ENCODE assay signal across 10 cellular contexts in genomic region chr2:174522553-174522952, GRCh38. TPM values are rescaled to one million over a fixed set of nuclear protein-coding genes. Genes with fewer than 3 reads are reported as not detected.
DNase-seq lines count a peak whose midpoint lies in the region; TF ChIP-seq lines count a peak whose summit lies in the region.
"Had no signal": no experiment of that assay in that cellular context is flagged by ENCODE, and none has a peak within 500 bp of the region (broad histone marks: within the 10 kb centered on the region; RNA-seq: fewer than 3 reads in every experiment).

No MANE protein-coding gene starts in this region.

- no peaks in the 10 kb centered on the region for H3K4me1 Mint-ChIP-seq in progenitor cell of endocrine pancreas (ENCODE audit: low read depth)
- peaks cover 20% of the 10 kb centered on the region for H3K4me1 Mint-ChIP-seq in activated CD4-positive, alpha-beta T cell treated with anti-CD3 and anti-CD28 coated beads, Interleukin-2, amount 10 ng/mL, durations not matched to agents 7 days and 5 days

- no peaks in the 10 kb centered on the region for H3K36me3 ChIP-seq in GM06990 (ENCODE audit: control insufficient read depth, insufficient read depth, low read length)
- H3K36me3 ChIP-seq: gastrocnemius medialis had no signal

- TF ChIP-seq CTCF in GM06990 (IDR thresholded peaks at IDR 0.05; ENCODE audit: insufficient read depth, low read length, poor library complexity, severe bottlenecking) (peak; percentile 28), epithelial cell of proximal tubule (conservative IDR thresholded peaks at IDR 0.05; ENCODE audit: low read depth, low read length) (peak; percentile 56), progenitor cell of endocrine pancreas (IDR thresholded peaks at IDR 0.05; ENCODE audit: unreplicated experiment) (peak; percentile 35)

- peaks cover 6% of the 10 kb centered on the region for H3K9me3 Mint-ChIP-seq in progenitor cell of endocrine pancreas (ENCODE audit: low read depth)
- peaks cover 4% of the 10 kb centered on the region for H3K9me3 Mint-ChIP-seq in activated CD4-positive, alpha-beta T cell treated with anti-CD3 and anti-CD28 coated beads, Interleukin-2, amount 10 ng/mL, durations not matched to agents 7 days and 5 days

- CTCF ChIA-PET in activated CD4-positive, alpha-beta T cell treated with anti-CD3 and anti-CD28 coated beads, Interleukin-2, amount 10 ng/mL, durations not matched to agents 7 days and 5 days (lab: Charles Lee): interaction anchor here (0.6 to 1.1 kb wide), 3 partner anchors 51 to 1476 kb away, joined by 3 to 5 read pairs (median 3); no protein-coding TSS in a partner anchor

- no peaks in the 10 kb centered on the region for H3K36me3 Mint-ChIP-seq in progenitor cell of endocrine pancreas (ENCODE audit: insufficient read depth)
- peaks cover 2% of the 10 kb centered on the region for H3K36me3 Mint-ChIP-seq in activated CD4-positive, alpha-beta T cell treated with anti-CD3 and anti-CD28 coated beads, Interleukin-2, amount 10 ng/mL, durations not matched to agents 7 days and 5 days (ENCODE audit: low read depth)

- H3K4me3 ChIP-seq in GM06990 (replicated peaks; ENCODE audit: low read depth, low read length) (no peak overlapping the region), epithelial cell of proximal tubule (ENCODE audit: low read depth, low read length) (no peak overlapping the region)
- H3K4me3 ChIP-seq: gastrocnemius medialis had no signal

- no peaks in the 10 kb centered on the region for H3K27me3 ChIP-seq in GM06990 (replicated peaks; ENCODE audit: control insufficient read depth, insufficient read depth, low read length)
- H3K27me3 ChIP-seq: gastrocnemius medialis had no signal

- POLR2A ChIA-PET in activated CD4-positive, alpha-beta T cell treated with anti-CD3 and anti-CD28 coated beads, Interleukin-2, amount 10 ng/mL, durations not matched to agents 7 days and 5 days (lab: Charles Lee): no interaction called here

- DNase-seq in GM06990 (ENCODE audit: extremely low read depth, insufficient read length) (no peak), NOMO-1 (lab: John Stamatoyannopoulos, UW; ENCODE audit: unreplicated experiment in 2 of 2) (peak; percentile 41 to 82), epithelial cell of proximal tubule (ENCODE audit: low read depth) (no peak), progenitor cell of endocrine pancreas (ENCODE audit: low spot score, unreplicated experiment) (no peak), DMS114 treated with DMSO at 0.1 percent for 48 hours (lab: John Stamatoyannopoulos, UW; ENCODE audit: unreplicated experiment) (no peak)
- DNase-seq in activated CD4-positive, alpha-beta T cell treated with anti-CD3 and anti-CD28 coated beads, Interleukin-2, amount 10 ng/mL, durations not matched to agents 7 days and 5 days: no peak
- no peak for DNase-seq in activated CD4-positive, alpha-beta T cell treated with anti-CD3 and anti-CD28 coated beads, Interleukin-2, amount 50 U/mL, for 1 hour
- no peak for DNase-seq in stimulated activated CD4-positive, alpha-beta T cell treated with anti-CD3 and anti-CD28 coated beads, Interleukin-4, amount 100 ng/mL, for 24 hours
- DNase-seq: gastrocnemius medialis; stimulated activated CD4-positive, alpha-beta T cell treated with anti-CD3 and anti-CD28 coated beads, Interleukin-12 subunit alpha, Interleukin-12 subunit beta, amount 100 ng/mL, for 4 hours had no signal

- no peak overlapping the region for H3K27ac Mint-ChIP-seq in progenitor cell of endocrine pancreas
- H3K27ac Mint-ChIP-seq in activated CD4-positive, alpha-beta T cell treated with anti-CD3 and anti-CD28 coated beads, Interleukin-2, amount 10 ng/mL, durations not matched to agents 7 days and 5 days: no peak overlapping the region

- H3K27me3 Mint-ChIP-seq in progenitor cell of endocrine pancreas: peaks cover 26% of the 10 kb centered on the region
- peaks cover 10% of the 10 kb centered on the region for H3K27me3 Mint-ChIP-seq in activated CD4-positive, alpha-beta T cell treated with anti-CD3 and anti-CD28 coated beads, Interleukin-2, amount 10 ng/mL, durations not matched to agents 7 days and 5 days

- H3K4me3 Mint-ChIP-seq in progenitor cell of endocrine pancreas (ENCODE audit: low read depth): no peak overlapping the region
- H3K4me3 Mint-ChIP-seq in activated CD4-positive, alpha-beta T cell treated with anti-CD3 and anti-CD28 coated beads, Interleukin-2, amount 10 ng/mL, durations not matched to agents 7 days and 5 days: no peak overlapping the region

RNA-seq across cellular contexts. Expression of gene GPR155, which starts 35.7 kb away (rescaled TPM):
- 0.87 and 1.7 TPM in 2 replicates for total RNA-seq in epithelial cell of proximal tubule
- total RNA-seq in progenitor cell of endocrine pancreas: 0.74 and 1.4 TPM in 2 replicates
- 10 to 100 TPM; 33.3 to 38.1 TPM for total RNA-seq in activated CD4-positive, alpha-beta T cell treated with anti-CD3 and anti-CD28 coated beads, Interleukin-2, amount 10 ng/mL, durations not matched to agents 7 days and 5 days

Comparison
In these comparisons a context has a peak if more than half of its experiments do, and no peak if none do; other contexts are left out.
1. DNase-seq: peak in NOMO-1 (2 of 2); none in GM06990 (single experiment), epithelial cell of proximal tubule (single experiment), progenitor cell of endocrine pancreas (single experiment), activated CD4-positive, alpha-beta T cell treated with anti-CD3 and anti-CD28 coated beads, Interleukin-2, amount 10 ng/mL, durations not matched to agents 7 days and 5 days (single experiment), activated CD4-positive, alpha-beta T cell treated with anti-CD3 and anti-CD28 coated beads, Interleukin-2, amount 50 U/mL, for 1 hour (single experiment), DMS114 treated with DMSO at 0.1 percent for 48 hours (single experiment) and stimulated activated CD4-positive, alpha-beta T cell treated with anti-CD3 and anti-CD28 coated beads, Interleukin-4, amount 100 ng/mL, for 24 hours (single experiment).
2. RNA of gene GPR155, which starts 35.7 kb away (total RNA-seq): 33.3 to 38.1 TPM in activated CD4-positive, alpha-beta T cell treated with anti-CD3 and anti-CD28 coated beads, Interleukin-2, amount 10 ng/mL, durations not matched to agents 7 days and 5 days; 0.87 to 1.7 TPM in epithelial cell of proximal tubule and 0.74 to 1.4 TPM in progenitor cell of endocrine pancreas; every median in the first group is over 10 times any median in the second.
3. Peak in every context shown above with its lines, with median percentiles within 50 percentile points of each other: CTCF ChIP-seq.